8 cellular contexts compared by ENCODE assay signal in the genomic region with DNA sequence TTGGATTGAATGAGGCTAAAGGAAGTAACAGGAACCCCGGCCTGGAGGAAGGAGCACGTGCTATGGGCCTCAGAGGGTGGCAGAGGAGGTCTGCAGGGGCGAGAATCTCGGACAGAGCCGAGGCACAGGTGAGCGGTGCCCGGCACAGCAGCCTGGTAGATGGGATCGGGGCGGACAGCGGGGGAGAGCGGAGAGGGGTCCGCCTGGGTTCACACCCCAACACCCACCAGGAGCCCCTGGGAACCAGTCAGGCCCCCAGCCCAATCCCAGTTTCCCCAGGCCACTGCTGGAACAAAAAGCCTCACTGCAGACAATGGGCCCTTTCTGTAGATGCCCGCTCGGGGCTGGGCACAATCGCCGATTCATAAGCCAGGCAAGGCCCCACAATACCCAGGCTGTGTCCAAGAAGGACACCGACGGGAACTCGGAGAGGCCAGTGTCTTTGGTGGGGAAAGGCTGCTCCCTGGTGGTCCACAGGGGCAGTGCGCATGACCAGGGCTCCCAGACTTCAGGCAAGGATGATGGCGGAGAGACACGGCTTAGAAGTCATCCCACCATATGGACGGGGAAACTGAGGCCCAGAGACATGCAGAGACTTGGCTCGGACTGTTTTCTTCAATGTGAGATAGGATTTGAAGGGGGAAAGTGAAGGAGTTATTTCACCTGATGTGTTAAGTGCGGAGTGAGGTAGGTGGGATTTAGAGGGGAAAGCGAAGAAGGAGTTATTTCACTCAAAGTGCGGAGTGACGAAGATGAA.
DNase-seq lines count a peak whose midpoint lies in the region; ATAC-seq and TF ChIP-seq lines count a peak whose summit lies in the region.

No MANE protein-coding gene starts in this region.

- H3K27me3 Mint-ChIP-seq in activated naive CD4-positive, alpha-beta T cell treated with anti-CD3 and anti-CD28 coated beads, Interleukin-2, amount 10 ng/mL, durations not matched to agents 7 days and 5 days = peaks cover 14% of the 10 kb centered on the region

- no peak overlapping the region for H3K27ac Mint-ChIP-seq in activated naive CD4-positive, alpha-beta T cell treated with anti-CD3 and anti-CD28 coated beads, Interleukin-2, amount 10 ng/mL, durations not matched to agents 7 days and 5 days

- CTCF ChIA-PET in activated naive CD4-positive, alpha-beta T cell treated with anti-CD3 and anti-CD28 coated beads, Interleukin-2, amount 10 ng/mL, durations not matched to agents 7 days and 5 days (lab: Charles Lee) = interaction anchor here (0.7 to 2.0 kb wide), 5 partner anchors 26 to 1396 kb away, joined by 3 to 9 read pairs (median 3); no protein-coding TSS in a partner anchor

- H3K36me3 Mint-ChIP-seq in activated naive CD4-positive, alpha-beta T cell treated with anti-CD3 and anti-CD28 coated beads, Interleukin-2, amount 10 ng/mL, durations not matched to agents 7 days and 5 days = no peaks in the 10 kb centered on the region

- intact Hi-C loops in Right ventricle myocardium inferior (cut with DNase I) (loop anchor here (1.0 to 2.0 kb wide), 2 partner anchors 426 to 516 kb away; no protein-coding TSS in a partner anchor), posterior vena cava (cut with DNase I) (loop anchor here (5.0 to 10.0 kb wide), 2 partner anchors 427 to 514 kb away; no protein-coding TSS in a partner anchor)

- peak; percentile 2 to 46 for DNase-seq in NCI-H446 (lab: John Stamatoyannopoulos, UW)
- no peak for DNase-seq in NCI-H446 treated with DMSO at 0.1 percent for 48 hours (lab: John Stamatoyannopoulos, UW)
- peak; percentile 72 for DNase-seq in KBM-7
- peak; percentile 68 for DNase-seq in activated naive CD4-positive, alpha-beta T cell treated with anti-CD3 and anti-CD28 coated beads, Interleukin-2, amount 10 ng/mL, durations not matched to agents 7 days and 5 days
- peak; percentile 77 for DNase-seq in Right ventricle myocardium inferior (ENCODE audit: missing footprints)
- peak; percentile 91 for DNase-seq in posterior vena cava (ENCODE audit: low spot score)
- DNase-seq in ureter (ENCODE audit: low spot score) = peak; percentile 77

- in situ Hi-C loops in KBM-7 (cut with MboI; ENCODE audit: low pct_unique_long_range_greater_than_20kb, low sequenced_read_pairs) = loop anchor here (25.0 kb wide), 2 partner anchors 422 to 522 kb away; a partner anchor contains a TSS

- no peaks in the 10 kb centered on the region for H3K9me3 Mint-ChIP-seq in activated naive CD4-positive, alpha-beta T cell treated with anti-CD3 and anti-CD28 coated beads, Interleukin-2, amount 10 ng/mL, durations not matched to agents 7 days and 5 days

- H3K4me3 Mint-ChIP-seq in activated naive CD4-positive, alpha-beta T cell treated with anti-CD3 and anti-CD28 coated beads, Interleukin-2, amount 10 ng/mL, durations not matched to agents 7 days and 5 days = no peak overlapping the region

- peak; percentile 95 for ATAC-seq in SK-N-SH treated with all-trans-retinoic acid at 6 μM for 48 hours
- peak; percentile 79 for ATAC-seq in Right ventricle myocardium inferior

- H3K4me1 Mint-ChIP-seq in activated naive CD4-positive, alpha-beta T cell treated with anti-CD3 and anti-CD28 coated beads, Interleukin-2, amount 10 ng/mL, durations not matched to agents 7 days and 5 days = no peaks in the 10 kb centered on the region

TF ChIP-seq in SK-N-SH treated with all-trans-retinoic acid at 6 μM for 48 hours, 23 proteins besides CTCF, POLR2A, EP300 and RAD21:
- 0 out of 2 replicates have a peak, but pooled peaks have one; percentile 32 for TF ChIP-seq ZNF70 (CRISPR knock-in tag; IDR thresholded peaks at IDR 0.05)
- TF ChIP-seq, protein P1, sequence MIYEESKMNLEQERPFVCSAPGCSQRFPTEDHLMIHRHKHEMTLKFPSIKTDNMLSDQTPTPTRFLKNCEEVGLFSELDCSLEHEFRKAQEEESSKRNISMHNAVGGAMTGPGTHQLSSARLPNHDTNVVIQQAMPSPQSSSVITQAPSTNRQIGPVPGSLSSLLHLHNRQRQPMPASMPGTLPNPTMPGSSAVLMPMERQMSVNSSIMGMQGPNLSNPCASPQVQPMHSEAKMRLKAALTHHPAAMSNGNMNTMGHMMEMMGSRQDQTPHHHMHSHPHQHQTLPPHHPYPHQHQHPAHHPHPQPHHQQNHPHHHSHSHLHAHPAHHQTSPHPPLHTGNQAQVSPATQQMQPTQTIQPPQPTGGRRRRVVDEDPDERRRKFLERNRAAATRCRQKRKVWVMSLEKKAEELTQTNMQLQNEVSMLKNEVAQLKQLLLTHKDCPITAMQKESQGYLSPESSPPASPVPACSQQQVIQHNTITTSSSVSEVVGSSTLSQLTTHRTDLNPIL (CRISPR knock-in tag; IDR thresholded peaks at IDR 0.05; ENCODE audit: low read depth) = no peak
